ENCODE assay signal across 1 cellular context in genomic region chr12:46671102-46671501, GRCh38.
TF ChIP-seq lines count a peak whose summit lies in the region.

No MANE protein-coding gene starts in this region.

TF ChIP-seq in H1, 55 proteins besides CTCF, POLR2A, EP300 and RAD21 (continued from another document):
- TF ChIP-seq E2F6 (IDR thresholded peaks at IDR 0.05) (no peak), BRCA1 (IDR thresholded peaks at IDR 0.05; ENCODE audit: low read depth, low read length) (no peak), MAX (IDR thresholded peaks at IDR 0.05) (no peak)
